Comparison of ENCODE assay signal across 1 cellular context in the genomic region with DNA sequence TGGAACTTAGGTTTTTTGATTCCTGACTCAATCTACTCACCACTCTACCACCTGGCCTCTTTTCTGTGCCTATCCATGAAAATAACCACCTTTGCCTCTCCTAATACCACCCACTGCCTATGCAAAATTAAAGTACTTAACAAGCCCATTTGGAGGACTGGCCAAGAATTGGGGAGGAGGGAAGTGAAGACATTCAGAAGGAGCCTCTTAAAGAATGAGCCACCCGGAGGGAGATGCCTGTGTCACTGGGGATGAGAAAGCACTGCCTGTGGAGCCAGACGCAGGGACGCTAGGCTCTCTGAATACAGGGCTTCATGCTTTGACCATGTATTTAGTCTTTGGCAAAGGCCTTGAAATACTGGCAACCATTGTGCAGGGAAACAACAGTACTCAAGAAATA.
TF ChIP-seq lines count a peak whose summit lies in the region.

No MANE protein-coding gene starts in this region.

TF ChIP-seq in endothelial cell of umbilical vein, 7 proteins besides CTCF, POLR2A, EP300 and RAD21 (continued from another document):
- TF ChIP-seq FOS (IDR thresholded peaks at IDR 0.05; ENCODE audit: borderline replicate concordance, insufficient read depth, low read length), result no peak
- no peak for TF ChIP-seq POLR2AphosphoS5 (IDR thresholded peaks at IDR 0.05; ENCODE audit: insufficient read depth, low read depth, low read length)
- no peak for TF ChIP-seq GATA2 (IDR thresholded peaks at IDR 0.05; ENCODE audit: insufficient read depth, insufficient read length, low read depth, low read length)
- TF ChIP-seq EZH2 (IDR thresholded peaks at IDR 0.05; ENCODE audit: borderline replicate concordance, low read depth, low read length, severe bottlenecking), result no peak
- TF ChIP-seq MYC (IDR thresholded peaks at IDR 0.05; ENCODE audit: low read depth, low read length), result no peak
